In the genomic region with DNA sequence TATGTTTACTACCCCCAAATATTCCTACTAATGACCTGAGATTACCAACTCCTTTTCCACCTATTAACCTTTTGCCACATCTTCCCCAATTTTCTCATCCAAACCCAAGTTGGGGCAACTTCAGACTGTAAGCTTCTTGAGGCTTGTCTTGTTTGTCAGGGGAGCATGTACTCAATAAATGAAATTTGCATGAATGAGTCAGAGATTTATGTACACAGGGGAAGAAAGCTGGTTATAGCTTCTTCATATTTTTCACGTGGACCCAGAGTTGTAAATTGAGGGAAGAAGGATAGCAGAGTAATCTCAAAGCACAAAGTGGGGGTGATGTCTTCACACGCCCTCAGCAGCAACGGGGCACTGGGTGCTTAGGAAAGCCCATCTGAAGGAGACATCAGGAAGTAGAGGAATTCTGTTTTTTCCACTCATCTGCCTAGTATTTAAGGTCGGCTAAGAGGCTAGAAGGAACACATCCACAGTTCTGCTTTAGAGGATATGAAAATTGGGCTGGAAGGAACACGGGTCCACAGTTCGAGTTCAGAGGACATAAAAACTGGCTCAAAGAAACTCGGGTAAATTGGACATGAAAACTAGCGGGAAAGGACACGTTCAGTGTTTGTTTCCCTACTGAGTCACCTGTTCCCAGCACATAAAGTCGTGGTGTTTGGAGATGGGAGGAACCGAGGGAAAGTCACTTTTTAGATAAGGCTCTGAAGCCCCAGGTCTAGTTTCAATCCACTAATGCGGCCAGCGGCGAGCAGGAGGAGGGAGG, we compare ENCODE assay signal across 8 cellular contexts. TPM values are rescaled to one million over a fixed set of nuclear protein-coding genes. Genes with fewer than 3 reads are reported as not detected.
DNase-seq lines count a peak whose midpoint lies in the region; ATAC-seq and TF ChIP-seq lines count a peak whose summit lies in the region.

No MANE protein-coding gene starts in this region.

- H3K4me3 ChIP-seq in foreskin fibroblast (ENCODE audit: low read depth in 1 of 2, low read length in 2 of 2) = peak overlapping the region; percentile 41 to 43

- POLR2A ChIA-PET in activated CD4-positive, alpha-beta T cell treated with anti-CD3 and anti-CD28 coated beads, Interleukin-2, amount 10 ng/mL, durations not matched to agents 7 days and 5 days (lab: Charles Lee) = interaction anchor here (1.0 kb wide), 1 partner anchor 52 kb away, joined by 3 read pairs; no protein-coding TSS in a partner anchor

- peaks cover 29% of the 10 kb centered on the region for H3K4me1 Mint-ChIP-seq in activated CD4-positive, alpha-beta T cell treated with anti-CD3 and anti-CD28 coated beads, Interleukin-2, amount 10 ng/mL, durations not matched to agents 7 days and 5 days
- peaks cover 21% of the 10 kb centered on the region for H3K4me1 Mint-ChIP-seq in T-helper 17 cell
- peaks cover 16 to 22% of the 10 kb centered on the region in 2 donors for H3K4me1 Mint-ChIP-seq in stimulated activated naive B cell treated with anti-CD40 and anti-IgM and Interleukin-4, amounts not matched to agents 10 μg/mL and 1 μg/mL and 100 μg/mL, for 72 hours

- H3K9me3 ChIP-seq in T-helper 17 cell (ENCODE audit: control insufficient read depth, low read length, poor library complexity, severe bottlenecking) = no peaks in the 10 kb centered on the region

- peak overlapping the region; percentile 87 for H3K27ac Mint-ChIP-seq in activated CD4-positive, alpha-beta T cell treated with anti-CD3 and anti-CD28 coated beads, Interleukin-2, amount 10 ng/mL, durations not matched to agents 7 days and 5 days
- peak overlapping the region; percentile 91 for H3K27ac Mint-ChIP-seq in T-helper 17 cell
- peak overlapping the region; percentile 85 for H3K27ac Mint-ChIP-seq in stimulated activated naive B cell treated with anti-CD40 and anti-IgM and Interleukin-4, amounts not matched to agents 10 μg/mL and 1 μg/mL and 100 μg/mL, for 72 hours

- CTCF ChIA-PET in activated CD4-positive, alpha-beta T cell treated with anti-CD3 and anti-CD28 coated beads, Interleukin-2, amount 10 ng/mL, durations not matched to agents 7 days and 5 days (lab: Charles Lee) = interaction anchor here (0.7 to 1.6 kb wide), 6 partner anchors 11 to 246 kb away, joined by 3 to 9 read pairs (median 4); no protein-coding TSS in a partner anchor

- peaks cover 7% of the 10 kb centered on the region for H3K36me3 Mint-ChIP-seq in activated CD4-positive, alpha-beta T cell treated with anti-CD3 and anti-CD28 coated beads, Interleukin-2, amount 10 ng/mL, durations not matched to agents 7 days and 5 days (ENCODE audit: low read depth)
- H3K36me3 Mint-ChIP-seq in T-helper 17 cell (ENCODE audit: low read depth) = peaks cover 4% of the 10 kb centered on the region
- peaks cover 0 to 15% of the 10 kb centered on the region in 2 donors for H3K36me3 Mint-ChIP-seq in stimulated activated naive B cell treated with anti-CD40 and anti-IgM and Interleukin-4, amounts not matched to agents 10 μg/mL and 1 μg/mL and 100 μg/mL, for 72 hours

- TF ChIP-seq CTCF in foreskin fibroblast (IDR thresholded peaks at IDR 0.05; ENCODE audit: low read depth, low read length) = no peak

- no peaks in the 10 kb centered on the region for H3K9me3 Mint-ChIP-seq in activated CD4-positive, alpha-beta T cell treated with anti-CD3 and anti-CD28 coated beads, Interleukin-2, amount 10 ng/mL, durations not matched to agents 7 days and 5 days
- no peaks in the 10 kb centered on the region for H3K9me3 Mint-ChIP-seq in stimulated activated naive B cell treated with anti-CD40 and anti-IgM and Interleukin-4, amounts not matched to agents 10 μg/mL and 1 μg/mL and 100 μg/mL, for 72 hours

- no peaks in the 10 kb centered on the region for H3K27me3 Mint-ChIP-seq in activated CD4-positive, alpha-beta T cell treated with anti-CD3 and anti-CD28 coated beads, Interleukin-2, amount 10 ng/mL, durations not matched to agents 7 days and 5 days
- no peaks in the 10 kb centered on the region for H3K27me3 Mint-ChIP-seq in T-helper 17 cell
- no peaks in the 10 kb centered on the region for H3K27me3 Mint-ChIP-seq in stimulated activated naive B cell treated with anti-CD40 and anti-IgM and Interleukin-4, amounts not matched to agents 10 μg/mL and 1 μg/mL and 100 μg/mL, for 72 hours

- H3K4me3 Mint-ChIP-seq in activated CD4-positive, alpha-beta T cell treated with anti-CD3 and anti-CD28 coated beads, Interleukin-2, amount 10 ng/mL, durations not matched to agents 7 days and 5 days = peak overlapping the region; percentile 85
- peak overlapping the region; percentile 94 for H3K4me3 Mint-ChIP-seq in T-helper 17 cell
- peak overlapping the region; percentile 88 to 90 for H3K4me3 Mint-ChIP-seq in stimulated activated naive B cell treated with anti-CD40 and anti-IgM and Interleukin-4, amounts not matched to agents 10 μg/mL and 1 μg/mL and 100 μg/mL, for 72 hours

- no peak for ATAC-seq in T-helper 17 cell
- no peak for ATAC-seq in stimulated activated naive B cell treated with anti-CD40 and anti-IgM and Interleukin-4, amounts not matched to agents 10 μg/mL and 1 μg/mL and 100 μg/mL, for 72 hours (replicated peaks)

- no peak for DNase-seq in activated CD4-positive, alpha-beta T cell treated with anti-CD3 and anti-CD28 coated beads, Interleukin-2, amount 10 ng/mL, durations not matched to agents 7 days and 5 days
- no peak for DNase-seq in activated CD4-positive, alpha-beta T cell treated with anti-CD3 and anti-CD28 coated beads, Interleukin-2, amount 50 U/mL, for 4 hours
- DNase-seq in T-helper 17 cell = no peak
- no peak for DNase-seq in foreskin fibroblast
- DNase-seq in stimulated activated naive B cell treated with anti-CD40 and anti-IgM and Interleukin-4, amounts not matched to agents 10 μg/mL and 1 μg/mL and 100 μg/mL, for 72 hours = no peak
- no peak for DNase-seq in RPMI8226
- DNase-seq in NCI-H2196 (lab: John Stamatoyannopoulos, UW; ENCODE audit: unreplicated experiment) = no peak
- no peak for DNase-seq in NCI-H1417 (lab: John Stamatoyannopoulos, UW)

RNA-seq across cellular contexts. Expression of a gene that starts 0.7 kb away (rescaled TPM):
- 10 to 100 TPM; 23.0 to 24.4 TPM for total RNA-seq in activated CD4-positive, alpha-beta T cell treated with anti-CD3 and anti-CD28 coated beads, Interleukin-2, amount 10 ng/mL, durations not matched to agents 7 days and 5 days
- 10 to 100 TPM; 59.2 to 82.2 TPM for total RNA-seq in T-helper 17 cell

RNA-seq across cellular contexts. Expression of a gene that starts 52.9 kb away (rescaled TPM):
- total RNA-seq in activated CD4-positive, alpha-beta T cell treated with anti-CD3 and anti-CD28 coated beads, Interleukin-2, amount 10 ng/mL, durations not matched to agents 7 days and 5 days = 10 to 100 TPM; 16.5 to 17.2 TPM
- total RNA-seq in T-helper 17 cell = 10 to 100 TPM; 18.5 to 19.6 TPM
